ENCODE assay signal across 8 cellular contexts in the genomic region with DNA sequence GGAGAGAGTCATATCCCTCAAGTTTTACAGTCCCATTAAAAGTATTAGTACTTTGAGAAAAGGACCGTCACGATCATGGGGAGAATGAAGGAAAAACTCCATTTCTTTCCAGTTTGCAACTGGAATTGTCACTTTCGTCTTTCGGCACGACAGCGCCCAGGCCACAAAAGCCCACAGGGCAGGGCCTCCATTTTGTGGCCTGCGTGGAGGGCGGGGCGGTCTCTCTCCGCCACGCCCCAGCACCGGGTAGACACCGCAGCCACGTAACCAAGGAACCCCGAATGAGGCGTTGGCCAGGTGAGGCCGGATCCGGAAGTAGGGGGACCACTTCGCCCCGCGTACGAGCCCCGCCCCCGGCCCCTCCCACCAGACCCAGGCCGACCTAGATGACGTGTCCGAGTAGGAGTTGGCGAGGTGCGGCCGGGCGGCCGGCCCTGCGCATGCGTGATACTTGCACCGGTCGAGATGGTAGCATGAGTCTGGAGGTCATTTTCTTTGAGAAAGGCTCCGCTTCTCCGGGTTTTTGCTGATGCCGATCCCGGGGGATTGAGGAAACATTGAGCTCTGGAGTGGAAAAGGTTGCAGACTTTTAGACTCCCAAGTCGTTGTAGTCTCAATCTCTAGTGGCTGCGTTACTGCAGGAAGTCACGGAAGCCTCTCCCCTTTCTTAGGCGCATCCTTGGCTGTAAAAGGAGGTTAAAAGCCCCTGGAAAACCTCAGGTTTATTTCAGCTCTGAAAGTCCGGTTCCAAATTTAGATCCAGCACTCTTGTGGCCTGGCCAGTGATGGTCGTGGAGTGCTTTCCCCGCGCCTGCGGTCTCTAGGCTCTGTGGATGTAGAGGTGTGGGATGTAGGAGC. TPM values are rescaled to one million over a fixed set of nuclear protein-coding genes. Genes with fewer than 3 reads are reported as not detected.
DNase-seq lines count a peak whose midpoint lies in the region; ATAC-seq and TF ChIP-seq lines count a peak whose summit lies in the region.

No MANE protein-coding gene starts in this region.

- H3K27me3 Mint-ChIP-seq in GM23338 (ENCODE audit: insufficient read depth, low read depth, poor library complexity) (peaks cover 23% of the 10 kb centered on the region), natural killer cell (ENCODE audit: low read depth in 2 of 2) (no peaks in the 10 kb centered on the region)

- H3K4me2 ChIP-seq in GM23338, result peak overlapping the region; percentile 89

- peaks cover 10% of the 10 kb centered on the region for H3F3A ChIP-seq in GM23338 (replicated peaks; ENCODE audit: low read depth)

- peaks cover 5% of the 10 kb centered on the region for H4K20me1 ChIP-seq in GM23338 (replicated peaks; ENCODE audit: insufficient read depth)

- no peaks in the 10 kb centered on the region for H3K27me3 ChIP-seq in GM23338 (ENCODE audit: insufficient read depth)

- peak overlapping the region; percentile 96 for H3K4me3 Mint-ChIP-seq in GM23338
- H3K4me3 Mint-ChIP-seq in natural killer cell, result peak overlapping the region; percentile 90

- H2AFZ ChIP-seq in GM23338, result peak overlapping the region; percentile 64; the same call in 1 of the 2 replicates

- intact Hi-C loops in natural killer cell (cut with micrococcal nuclease), result no loop called here

- CTCF ChIA-PET in RWPE1 (lab: Yijun Ruan, JAX), result no interaction called here

- DNase-seq in Daoy (ENCODE audit: low read depth) (peak; percentile 94), GM23338 (ENCODE audit: low spot score) (peak; percentile 98), LoVo (ENCODE audit: low spot score) (peak; percentile 98), RWPE1 (ENCODE audit: low spot score) (peak; percentile 99), fibroblast of pulmonary artery (ENCODE audit: low read depth) (peak; percentile 98), natural killer cell (peak; percentile 83)
- peak; percentile 97 for DNase-seq in activated T-helper 9 cell treated with anti-CD3 and anti-CD28 coated beads, Interleukin-2, amount 50 U/mL, for 16 hours (ENCODE audit: low read depth)
- peak; percentile 89 to 95 (median 94) for DNase-seq in stimulated activated naive CD4-positive, alpha-beta T cell (lab: John Stamatoyannopoulos, UW)

- no peak for TF ChIP-seq CTCF in GM23338 (conservative IDR thresholded peaks at IDR 0.05; ENCODE audit: low read depth in 2 of 2)
- no peak for TF ChIP-seq CTCF in RWPE1 (conservative IDR thresholded peaks at IDR 0.05; ENCODE audit: low read depth)
- no peak for TF ChIP-seq CTCF in fibroblast of pulmonary artery (IDR thresholded peaks at IDR 0.05; ENCODE audit: low read length, missing control alignments)
- no peak for TF ChIP-seq CTCF in natural killer cell (IDR thresholded peaks at IDR 0.05)

- H3K79me2 ChIP-seq in GM23338 (replicated peaks; ENCODE audit: insufficient read depth), result peaks cover 22% of the 10 kb centered on the region

- H3K4me1 ChIP-seq in GM23338 (ENCODE audit: insufficient read depth), result peaks cover 13% of the 10 kb centered on the region

- H3K4me1 Mint-ChIP-seq in GM23338 (peaks cover 41% of the 10 kb centered on the region), natural killer cell (peaks cover 72 to 84% of the 10 kb centered on the region in 2 donors)

- POLR2A ChIA-PET in RWPE1 (lab: Yijun Ruan, JAX; ENCODE audit: low non-redundant PET), result no interaction called here

- ATAC-seq in GM23338 (peak; percentile 81), natural killer cell (peak; percentile 63 to 81 (median 71))

- peak overlapping the region; percentile 67 for H3K4me3 ChIP-seq in GM23338
- H3K4me3 ChIP-seq in fibroblast of pulmonary artery (replicated peaks; ENCODE audit: low read depth, low read length), result peak overlapping the region; percentile 66

- H3K27ac Mint-ChIP-seq in GM23338, result peak overlapping the region; percentile 98
- peak overlapping the region; percentile 80 to 96 for H3K27ac Mint-ChIP-seq in natural killer cell

- H3K9me3 Mint-ChIP-seq in GM23338, result peaks cover 23% of the 10 kb centered on the region
- no peaks in the 10 kb centered on the region for H3K9me3 Mint-ChIP-seq in natural killer cell

- peaks cover 13% of the 10 kb centered on the region; the same call in 2 of the 3 replicates for H3K36me3 Mint-ChIP-seq in GM23338 (ENCODE audit: low read depth)
- H3K36me3 Mint-ChIP-seq in natural killer cell, result no peaks in the 10 kb centered on the region

- H3K36me3 ChIP-seq in GM23338 (ENCODE audit: insufficient read depth), result no peaks in the 10 kb centered on the region

- H3K9me2 ChIP-seq in GM23338 (ENCODE audit: insufficient read depth), result peaks cover 16% of the 10 kb centered on the region

- H3K27ac ChIP-seq in GM23338 (ENCODE audit: low read depth) (peak overlapping the region; percentile 98), RWPE1 (peak overlapping the region; percentile 82)

TF ChIP-seq in GM23338, 12 proteins besides CTCF, POLR2A, EP300 and RAD21 (continues in another document):
- TF ChIP-seq, protein P1, sequence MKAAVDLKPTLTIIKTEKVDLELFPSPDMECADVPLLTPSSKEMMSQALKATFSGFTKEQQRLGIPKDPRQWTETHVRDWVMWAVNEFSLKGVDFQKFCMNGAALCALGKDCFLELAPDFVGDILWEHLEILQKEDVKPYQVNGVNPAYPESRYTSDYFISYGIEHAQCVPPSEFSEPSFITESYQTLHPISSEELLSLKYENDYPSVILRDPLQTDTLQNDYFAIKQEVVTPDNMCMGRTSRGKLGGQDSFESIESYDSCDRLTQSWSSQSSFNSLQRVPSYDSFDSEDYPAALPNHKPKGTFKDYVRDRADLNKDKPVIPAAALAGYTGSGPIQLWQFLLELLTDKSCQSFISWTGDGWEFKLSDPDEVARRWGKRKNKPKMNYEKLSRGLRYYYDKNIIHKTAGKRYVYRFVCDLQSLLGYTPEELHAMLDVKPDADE (IDR thresholded peaks at IDR 0.05), result 0 out of 2 replicates have a peak, but pooled peaks have one; percentile 41
- TF ChIP-seq NANOG (IDR thresholded peaks at IDR 0.05; ENCODE audit: borderline replicate concordance), result no peak
- TF ChIP-seq EZH2phosphoT487 (IDR thresholded peaks at IDR 0.05; ENCODE audit: unreplicated experiment), result no peak
- peak; percentile 68; the same call in 1 of the 2 replicates for TF ChIP-seq ZNF114 (CRISPR knock-in tag; IDR thresholded peaks at IDR 0.05)
- TF ChIP-seq STAT1 (IDR thresholded peaks at IDR 0.05; ENCODE audit: unreplicated experiment), result no peak
- no peak for TF ChIP-seq ZNF331 (CRISPR knock-in tag; IDR thresholded peaks at IDR 0.05; ENCODE audit: low read depth)

RNA-seq across cellular contexts. Expression of gene TM9SF2, which starts 2.7 kb away (rescaled TPM):
- total RNA-seq in Daoy (2014; rRNA removed; shearing (Covaris generic)), result 92.7 and 106 TPM in 2 replicates
- total RNA-seq in GM23338 (2014; rRNA removed; shearing (Covaris generic)), result 115 and 140 TPM in 2 replicates
- 49.4 and 50.5 TPM in 2 replicates for polyA plus RNA-seq in GM23338 (2016; fragmentation: Nextera tagmentation; extraction: Ambion mirVana)
- 10 to 100 TPM; 41.8 to 62.1 (median 51.4) TPM for total RNA-seq in natural killer cell

Comparison
In these comparisons a context has a peak if more than half of its experiments do, and no peak if none do; other contexts are left out.
1. Peak in every context shown above with its lines: DNase-seq, ATAC-seq, H3K4me3 ChIP-seq and H3K27ac ChIP-seq.